In genomic region chr17:75111777-75112176, GRCh38 we compare ENCODE assay signal across 12 cellular contexts. TPM values are rescaled to one million over a fixed set of nuclear protein-coding genes. Genes with fewer than 3 reads are reported as not detected.
DNase-seq lines count a peak whose midpoint lies in the region; ATAC-seq and TF ChIP-seq lines count a peak whose summit lies in the region.
"Had no signal": no experiment of that assay in that cellular context is flagged by ENCODE, and none has a peak within 500 bp of the region (broad histone marks: within the 10 kb centered on the region; RNA-seq: fewer than 3 reads in every experiment).

No MANE protein-coding gene starts in this region.

- H2AFZ ChIP-seq in osteoblast (ENCODE audit: low read length) = no peak overlapping the region

- H3K27me3 ChIP-seq in Panc1 (ENCODE audit: control insufficient read depth, insufficient read depth, low read length) (no peaks in the 10 kb centered on the region), osteoblast (ENCODE audit: insufficient read depth, low read length) (no peaks in the 10 kb centered on the region), psoas muscle (ENCODE audit: insufficient read depth in 3 of 3, low read length in 2 of 3) (no peaks in the 10 kb centered on the region)
- H3K27me3 ChIP-seq: esophagus squamous epithelium had no signal

- peaks cover 42% of the 10 kb centered on the region for H3K4me1 Mint-ChIP-seq in activated T-cell treated with anti-CD3 and anti-CD28 coated beads, Interleukin-2, amount 50 U/mL, for 24 hours (ENCODE audit: low read depth)
- H3K4me1 Mint-ChIP-seq in central memory CD8-positive, alpha-beta T cell = peaks cover 37% of the 10 kb centered on the region

- H3K27ac Mint-ChIP-seq in activated T-cell treated with anti-CD3 and anti-CD28 coated beads, Interleukin-2, amount 50 U/mL, for 24 hours = peak overlapping the region; percentile 56
- H3K27ac Mint-ChIP-seq in central memory CD8-positive, alpha-beta T cell (ENCODE audit: low read depth) = no peak overlapping the region

- no peak for TF ChIP-seq CTCF in Panc1 (IDR thresholded peaks at IDR 0.05)
- no peak for TF ChIP-seq CTCF in osteoblast (IDR thresholded peaks at IDR 0.05; ENCODE audit: extremely low read depth, low read depth, low read length)
- TF ChIP-seq CTCF in psoas muscle (IDR thresholded peaks at IDR 0.05) = no peak

- in situ Hi-C loops in Panc1 (cut with HindIII; ENCODE audit: low pct_unique_long_range_greater_than_20kb, low sequenced_read_pairs) = no loop called here

- H3K4me2 ChIP-seq in osteoblast (ENCODE audit: insufficient read depth, low read length) = no peak overlapping the region

- no peaks in the 10 kb centered on the region for H3K27me3 Mint-ChIP-seq in activated T-cell treated with anti-CD3 and anti-CD28 coated beads, Interleukin-2, amount 50 U/mL, for 24 hours
- H3K27me3 Mint-ChIP-seq in central memory CD8-positive, alpha-beta T cell = no peaks in the 10 kb centered on the region

- H3K27ac ChIP-seq in Panc1 (ENCODE audit: low read length) = peak overlapping the region; percentile 55; the same call in 1 of the 2 replicates
- no peak overlapping the region for H3K27ac ChIP-seq in osteoblast (ENCODE audit: low read depth, low read length)
- no peak overlapping the region for H3K27ac ChIP-seq in psoas muscle
- H3K27ac ChIP-seq: esophagus squamous epithelium had no signal

- peaks cover 18% of the 10 kb centered on the region for H3K79me2 ChIP-seq in osteoblast (ENCODE audit: insufficient read depth, low read length)

- peaks cover 6% of the 10 kb centered on the region; the same call in 1 of the 2 replicates for H3K36me3 ChIP-seq in Panc1 (ENCODE audit: control insufficient read depth, insufficient read depth, low read length)
- H3K36me3 ChIP-seq in osteoblast (ENCODE audit: insufficient read depth, low read length) = no peaks in the 10 kb centered on the region
- peaks cover 0 to 4% of the 10 kb centered on the region in 2 donors for H3K36me3 ChIP-seq in psoas muscle (ENCODE audit: insufficient read depth in 1 of 2, low read depth in 1 of 2)

- no peak for DNase-seq in activated T-cell treated with anti-CD3 and anti-CD28 coated beads, Interleukin-2, amount 50 U/mL, for 24 hours
- no peak for DNase-seq in activated T-cell treated with anti-CD3 and anti-CD28 coated beads for 4 hours
- no peak for DNase-seq in Panc1 (ENCODE audit: low read depth, low spot score)
- DNase-seq in central memory CD8-positive, alpha-beta T cell (ENCODE audit: low spot score in 2 of 2) = no peak
- DNase-seq in osteoblast (ENCODE audit: insufficient read length, low spot score, missing footprints) = peak; percentile 51
- no peak for DNase-seq in psoas muscle
- DNase-seq in KG1 (lab: John Stamatoyannopoulos, UW) = no peak
- DNase-seq: DMS79 treated with DMSO at 0.1 percent for 48 hours; esophagus squamous epithelium; NCI-H510A treated with DMSO at 0.1 percent for 48 hours; stimulated activated naive CD4-positive, alpha-beta T cell had no signal

- POLR2A ChIA-PET in Panc1 (lab: Charles Lee) = interaction anchor here (0.6 kb wide), 1 partner anchor 82 kb away, joined by 3 read pairs; no protein-coding TSS in a partner anchor

- H4K20me1 ChIP-seq in osteoblast (ENCODE audit: insufficient read depth, low read length) = no peaks in the 10 kb centered on the region

- H3K36me3 Mint-ChIP-seq in activated T-cell treated with anti-CD3 and anti-CD28 coated beads, Interleukin-2, amount 50 U/mL, for 24 hours (ENCODE audit: low read depth) = peaks cover 28% of the 10 kb centered on the region
- peaks cover 8% of the 10 kb centered on the region for H3K36me3 Mint-ChIP-seq in central memory CD8-positive, alpha-beta T cell (ENCODE audit: insufficient read depth)

- ATAC-seq in Panc1 (no peak), psoas muscle (no peak), HG02840 (IDR thresholded peaks at IDR 0.05; ENCODE audit: low FRiP score, unreplicated experiment) (no peak)
- no peak for ATAC-seq in central memory CD8-positive, alpha-beta T cell (replicated peaks; ENCODE audit: extremely low read depth, poor library complexity, severe bottlenecking)

- H3K4me3 Mint-ChIP-seq in activated T-cell treated with anti-CD3 and anti-CD28 coated beads, Interleukin-2, amount 50 U/mL, for 24 hours = peak overlapping the region; percentile 90
- peak overlapping the region; percentile 22 for H3K4me3 Mint-ChIP-seq in central memory CD8-positive, alpha-beta T cell

- H3K4me1 ChIP-seq in Panc1 (ENCODE audit: control insufficient read depth, insufficient read depth, low read length) (peaks cover 26% of the 10 kb centered on the region), osteoblast (ENCODE audit: insufficient read depth, low read length) (peaks cover 9% of the 10 kb centered on the region), psoas muscle (peaks cover 7% of the 10 kb centered on the region)

- H3K4me3 ChIP-seq in Panc1 (ENCODE audit: low read depth in 2 of 2, low read length in 2 of 2) (peak overlapping the region; percentile 83 to 88), osteoblast (ENCODE audit: insufficient read depth, low read length) (no peak overlapping the region), psoas muscle (no peak overlapping the region)

- intact Hi-C loops in Panc1 (cut with micrococcal nuclease; ENCODE audit: unreplicated experiment) = no loop called here
- intact Hi-C loops in psoas muscle (cut with DNase I) = loop anchor here in 1 of 2 donors (5.0 kb wide), 2 partner anchors 66 to 91 kb away; no protein-coding TSS in a partner anchor

- no peaks in the 10 kb centered on the region for H3K9me3 ChIP-seq in Panc1 (ENCODE audit: control insufficient read depth, insufficient read depth, low read depth, low read length)
- H3K9me3 ChIP-seq in osteoblast (ENCODE audit: low read depth, low read length) = no peaks in the 10 kb centered on the region
- no peaks in the 10 kb centered on the region for H3K9me3 ChIP-seq in psoas muscle
- H3K9me3 ChIP-seq: esophagus squamous epithelium had no signal

- no peaks in the 10 kb centered on the region for H3K9me3 Mint-ChIP-seq in activated T-cell treated with anti-CD3 and anti-CD28 coated beads, Interleukin-2, amount 50 U/mL, for 24 hours
- H3K9me3 Mint-ChIP-seq in central memory CD8-positive, alpha-beta T cell = no peaks in the 10 kb centered on the region

- BruUV-seq in Panc1 (replicated peaks; lab: Mats Ljungman, UMichigan) = no TSS peak

- 77 to 82% (median 80%) methylated on average over 6 of the region's 6 CpGs for WGBS in psoas muscle, 3 donors

- CTCF ChIA-PET in Panc1 (lab: Charles Lee) = interaction anchor here (0.6 to 1.7 kb wide), 4 partner anchors 19 to 173 kb away, joined by 3 to 5 read pairs (median 4); partner anchors contain the start of gene NT5C

RNA-seq across cellular contexts. Expression of gene ARMC7, which starts 2.0 kb away (rescaled TPM):
- total RNA-seq in Panc1 (2021; ENCODE audit: unreplicated experiment) (48.7 TPM), osteoblast (3.2 and 3.3 TPM in 2 replicates), psoas muscle (1 to 10 TPM; 2.7 to 7.0 (median 3.6) TPM)
- polyA plus RNA-seq in Panc1 (2012; ENCODE audit: insufficient read length) = 74.7 TPM
- polyA plus RNA-seq in psoas muscle = 1 to 10 TPM; 3.3 to 6.4 (median 4.9) TPM

RNA-seq across cellular contexts. Expression of gene NT5C, which starts 19.8 kb away (rescaled TPM):
- 63.4 TPM for total RNA-seq in Panc1 (2021; ENCODE audit: unreplicated experiment)
- 82.5 TPM for polyA plus RNA-seq in Panc1 (2012; ENCODE audit: insufficient read length)
- total RNA-seq in osteoblast = 48.1 and 53.9 TPM in 2 replicates
- total RNA-seq in psoas muscle = 10 to 100 TPM; 16.4 to 44.2 (median 29.4) TPM
- 10 to 100 TPM; 19.7 to 84.0 (median 56.3) TPM for polyA plus RNA-seq in psoas muscle

RNA-seq across cellular contexts. Expression of gene SLC16A5, which starts 24.0 kb away (rescaled TPM):
- total RNA-seq in Panc1 (2021; ENCODE audit: unreplicated experiment) (46.6 TPM), osteoblast (16.3 and 19.2 TPM in 2 replicates), psoas muscle (10 to 100 TPM in 1 of 4 donors, 1 to 10 TPM in 3; 5.6 to 10.7 (median 8.1) TPM)
- 70.7 TPM for polyA plus RNA-seq in Panc1 (2012; ENCODE audit: insufficient read length)
- 1 to 10 TPM; 1.2 to 4.5 (median 3.8) TPM for polyA plus RNA-seq in psoas muscle

RNA-seq across cellular contexts. Expression of gene JPT1, which starts 42.5 kb away (rescaled TPM):
- 448 TPM for total RNA-seq in Panc1 (2021; ENCODE audit: unreplicated experiment)
- 639 TPM for polyA plus RNA-seq in Panc1 (2012; ENCODE audit: insufficient read length)
- total RNA-seq in osteoblast = 55.7 and 60.8 TPM in 2 replicates
- 100 to 1,000 TPM in 2 of 4 donors, 10 to 100 TPM in 2; 50.1 to 232 (median 85.0) TPM for total RNA-seq in psoas muscle
- polyA plus RNA-seq in psoas muscle = 100 to 1,000 TPM in 1 of 3 donors, 10 to 100 TPM in 2; 79.2 to 164 (median 92.6) TPM

Comparison
In these comparisons a context has a peak if more than half of its experiments do, and no peak if none do; other contexts are left out.
1. H3K4me3 ChIP-seq: peak in Panc1 (2 of 2); none in osteoblast (single experiment) and psoas muscle (single experiment).